In the genomic region with DNA sequence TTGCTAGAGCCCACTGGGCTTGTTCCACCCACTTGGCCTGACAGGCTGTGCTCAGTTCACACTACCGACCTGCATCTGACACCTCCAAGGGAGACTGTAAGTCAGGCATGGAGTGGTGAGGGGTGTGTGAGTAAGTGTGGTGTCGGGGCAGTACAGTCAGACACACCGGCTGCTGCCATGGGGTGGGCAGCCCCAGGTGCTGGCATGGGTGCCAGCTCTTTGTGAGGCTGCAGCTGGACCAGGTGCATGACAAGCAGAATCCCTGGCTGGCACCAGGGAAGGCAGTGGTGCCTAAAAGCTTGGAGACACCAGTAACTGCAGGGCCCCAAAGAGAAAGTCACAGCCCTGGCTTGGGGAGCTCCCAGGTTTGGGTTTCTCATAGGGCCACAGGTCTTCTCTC, we compare ENCODE assay signal across 29 cellular contexts.
"Had no signal": no experiment of that assay in that cellular context is flagged by ENCODE, and none has a peak within 500 bp of the region (broad histone marks: within the 10 kb centered on the region; RNA-seq: fewer than 3 reads in every experiment).

No MANE protein-coding gene starts in this region.

- H3K27me3 ChIP-seq: stomach, suprapubic skin, testis, thyroid gland, tibial artery, tibial nerve, transverse colon, upper lobe of left lung, upper lobe of right lung, uterus, vagina had no signal

- H3K36me3 ChIP-seq: stomach, suprapubic skin, thoracic aorta, thyroid gland, tibial artery, tibial nerve, transverse colon, upper lobe of left lung, upper lobe of right lung, uterus, vagina had no signal

- FAIRE-seq: urothelium cell line had no signal

- H3K4me1 Mint-ChIP-seq: stimulated activated effector memory CD8-positive, alpha-beta T cell treated with anti-CD3 and anti-CD28 coated beads, Interleukin-12 subunit alpha, Interleukin-12 subunit beta, amount 100 ng/mL, for 72 hours; stimulated activated memory B cell treated with anti-CD40 and anti-IgM and Interleukin-4, amounts not matched to agents 10 μg/mL and 1 μg/mL and 100 μg/mL, for 72 hours; stimulated activated naive B cell treated with anti-CD40 and anti-IgM and Interleukin-4, amounts not matched to agents 10 μg/mL and 1 μg/mL and 100 μg/mL, for 72 hours; stimulated activated naive CD8-positive, alpha-beta T cell treated with anti-CD3 and anti-CD28 coated beads, Interleukin-15, amount 100 ng/mL, for 72 hours had no signal

- H3K27ac Mint-ChIP-seq: stimulated activated effector memory CD8-positive, alpha-beta T cell treated with anti-CD3 and anti-CD28 coated beads, Interleukin-12 subunit alpha, Interleukin-12 subunit beta, amount 100 ng/mL, for 72 hours; stimulated activated memory B cell treated with anti-CD40 and anti-IgM and Interleukin-4, amounts not matched to agents 10 μg/mL and 1 μg/mL and 100 μg/mL, for 72 hours; stimulated activated naive B cell treated with anti-CD40 and anti-IgM and Interleukin-4, amounts not matched to agents 10 μg/mL and 1 μg/mL and 100 μg/mL, for 72 hours; stimulated activated naive CD8-positive, alpha-beta T cell treated with anti-CD3 and anti-CD28 coated beads, Interleukin-15, amount 100 ng/mL, for 72 hours; stimulated activated naive CD8-positive, alpha-beta T cell treated with anti-CD3 and anti-CD28 coated beads, Interleukin-15, Interleukin-2, amounts not matched to agents 100 ng/mL and 50 ng/mL, for 24 hours; type B pancreatic cell had no signal

- H3K4me3 ChIP-seq: stomach, suprapubic skin, testis, thoracic aorta, thyroid gland, tibial artery, tibial nerve, transverse colon, upper lobe of left lung, upper lobe of right lung, uterus, vagina had no signal

- H3K4me1 ChIP-seq: stomach, suprapubic skin, testis, thyroid gland, tibial artery, tibial nerve, transverse colon, upper lobe of left lung, upper lobe of right lung, uterus, vagina had no signal

- H3K4me3 Mint-ChIP-seq: stimulated activated effector memory CD8-positive, alpha-beta T cell treated with anti-CD3 and anti-CD28 coated beads, Interleukin-12 subunit alpha, Interleukin-12 subunit beta, amount 100 ng/mL, for 72 hours; stimulated activated memory B cell treated with anti-CD40 and anti-IgM and Interleukin-4, amounts not matched to agents 10 μg/mL and 1 μg/mL and 100 μg/mL, for 72 hours; stimulated activated naive B cell treated with anti-CD40 and anti-IgM and Interleukin-4, amounts not matched to agents 10 μg/mL and 1 μg/mL and 100 μg/mL, for 72 hours; stimulated activated naive CD8-positive, alpha-beta T cell treated with anti-CD3 and anti-CD28 coated beads, Interleukin-15, amount 100 ng/mL, for 72 hours; stimulated activated naive CD8-positive, alpha-beta T cell treated with anti-CD3 and anti-CD28 coated beads, Interleukin-15, Interleukin-2, amounts not matched to agents 100 ng/mL and 50 ng/mL, for 24 hours; type B pancreatic cell had no signal

- DNase-seq: stimulated activated CD4-positive, alpha-beta T cell treated with anti-CD3 and anti-CD28 coated beads, Interleukin-2, amount 100 ng/mL, for 48 hours; stimulated activated CD4-positive, alpha-beta T cell treated with anti-CD3 and anti-CD28 coated beads, Interleukin-4, amount 100 ng/mL, for 1 hour; stimulated activated CD4-positive, alpha-beta T cell treated with anti-CD3 and anti-CD28 coated beads, Interleukin-4, amount 100 ng/mL, for 24 hours; stimulated activated CD4-positive, alpha-beta T cell treated with anti-CD3 and anti-CD28 coated beads, Interleukin-4, amount 100 ng/mL, for 4 hours; stimulated activated CD8-positive, alpha-beta memory T cell treated with anti-CD3 and anti-CD28 coated beads, Interleukin-4, amount 100 ng/mL, for 48 hours; stimulated activated naive B cell treated with anti-CD40 and anti-IgM and Interleukin-4, amounts not matched to agents 10 μg/mL and 1 μg/mL and 100 μg/mL, for 72 hours; stimulated activated naive CD4-positive, alpha-beta T cell; stimulated activated naive CD4-positive, alpha-beta T cell treated with Interleukin-2 at 50 U/mL for 16 hours; stimulated activated naive CD8-positive, alpha-beta T cell treated with anti-CD3 and anti-CD28 coated beads, Interleukin-15, amount 100 ng/mL, for 72 hours; stimulated activated naive CD8-positive, alpha-beta T cell treated with anti-CD3 and anti-CD28 coated beads, Interleukin-15, Interleukin-2, amounts not matched to agents 100 U/mL and 50 U/mL, for 24 hours; stomach; substantia nigra; testis; thyroid gland; tibial artery; transverse colon; trophoblast cell; upper lobe of left lung; upper lobe of right lung; uterus had no signal

- H3K27ac ChIP-seq: stomach, suprapubic skin, testis, thoracic aorta, thyroid gland, tibial artery, tibial nerve, transverse colon, upper lobe of left lung, upper lobe of right lung, uterus, vagina had no signal

- H3K27me3 Mint-ChIP-seq: stimulated activated memory B cell treated with anti-CD40 and anti-IgM and Interleukin-4, amounts not matched to agents 10 μg/mL and 1 μg/mL and 100 μg/mL, for 72 hours; stimulated activated naive B cell treated with anti-CD40 and anti-IgM and Interleukin-4, amounts not matched to agents 10 μg/mL and 1 μg/mL and 100 μg/mL, for 72 hours; stimulated activated naive CD8-positive, alpha-beta T cell treated with anti-CD3 and anti-CD28 coated beads, Interleukin-15, amount 100 ng/mL, for 72 hours; stimulated activated naive CD8-positive, alpha-beta T cell treated with anti-CD3 and anti-CD28 coated beads, Interleukin-15, Interleukin-2, amounts not matched to agents 100 ng/mL and 50 ng/mL, for 24 hours; type B pancreatic cell had no signal

- H3K9me3 Mint-ChIP-seq: stimulated activated effector memory CD8-positive, alpha-beta T cell treated with anti-CD3 and anti-CD28 coated beads, Interleukin-12 subunit alpha, Interleukin-12 subunit beta, amount 100 ng/mL, for 72 hours had no signal

- H3K9me3 ChIP-seq: suprapubic skin, testis, thoracic aorta, thyroid gland, tibial nerve, transverse colon, upper lobe of right lung, uterus, vagina had no signal

- ATAC-seq: stimulated activated effector memory CD8-positive, alpha-beta T cell treated with anti-CD3 and anti-CD28 coated beads, Interleukin-12 subunit alpha, Interleukin-12 subunit beta, amount 100 ng/mL, for 72 hours; stimulated activated memory B cell treated with anti-CD40 and anti-IgM and Interleukin-4, amounts not matched to agents 10 μg/mL and 1 μg/mL and 100 μg/mL, for 72 hours; stimulated activated naive B cell treated with anti-CD40 and anti-IgM and Interleukin-4, amounts not matched to agents 10 μg/mL and 1 μg/mL and 100 μg/mL, for 72 hours; stimulated activated naive CD8-positive, alpha-beta T cell treated with anti-CD3 and anti-CD28 coated beads, Interleukin-15, amount 100 ng/mL, for 72 hours; stimulated activated naive CD8-positive, alpha-beta T cell treated with anti-CD3 and anti-CD28 coated beads, Interleukin-15, Interleukin-2, amounts not matched to agents 100 U/mL and 50 U/mL, for 24 hours; upper lobe of right lung had no signal

- H3K36me3 Mint-ChIP-seq: stimulated activated effector memory CD8-positive, alpha-beta T cell treated with anti-CD3 and anti-CD28 coated beads, Interleukin-12 subunit alpha, Interleukin-12 subunit beta, amount 100 ng/mL, for 72 hours; stimulated activated memory B cell treated with anti-CD40 and anti-IgM and Interleukin-4, amounts not matched to agents 10 μg/mL and 1 μg/mL and 100 μg/mL, for 72 hours; stimulated activated naive B cell treated with anti-CD40 and anti-IgM and Interleukin-4, amounts not matched to agents 10 μg/mL and 1 μg/mL and 100 μg/mL, for 72 hours; type B pancreatic cell had no signal
